Comparison of ENCODE assay signal across 8 cellular contexts in the genomic region with DNA sequence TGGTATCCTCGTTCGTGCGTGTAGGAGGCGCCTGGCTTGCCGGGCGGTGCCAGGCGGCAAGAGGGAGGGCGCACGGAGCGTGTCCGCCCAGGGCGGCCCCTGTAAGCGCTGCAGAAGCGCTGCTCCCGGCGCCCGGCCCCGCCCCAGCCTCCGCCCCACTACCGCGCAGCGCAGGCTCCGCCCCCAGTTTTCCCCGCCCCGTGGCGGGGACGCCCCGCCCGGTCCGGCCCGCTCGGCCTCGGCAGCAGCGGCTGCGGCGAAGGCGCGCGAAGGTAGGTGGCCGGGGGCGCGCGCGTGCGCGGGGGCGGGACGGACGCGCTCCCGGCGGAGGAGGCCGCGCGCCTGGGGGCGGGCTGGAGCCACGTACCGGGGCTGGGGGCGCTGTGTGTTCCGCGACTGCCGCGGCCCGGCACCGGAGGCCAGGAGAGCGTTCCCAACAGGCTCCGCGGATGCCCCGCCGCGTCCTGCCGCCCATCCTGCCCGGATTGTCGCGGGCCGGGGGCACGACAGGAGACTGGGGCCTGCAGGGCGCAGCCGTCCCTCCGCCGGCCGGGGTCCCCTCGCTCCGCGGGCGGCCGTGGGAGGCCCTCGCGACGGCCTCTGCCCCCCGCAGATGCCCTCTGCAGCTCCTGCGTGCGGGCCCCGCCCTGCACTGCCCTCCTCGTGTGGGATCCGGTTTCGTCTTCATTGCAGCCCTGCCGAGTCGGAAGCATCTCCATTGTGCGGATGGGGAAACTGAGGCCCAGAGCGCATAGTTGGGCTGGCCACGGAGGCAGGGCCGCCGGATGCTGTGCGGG. TPM values are rescaled to one million over a fixed set of nuclear protein-coding genes. Genes with fewer than 3 reads are reported as not detected.
DNase-seq lines count a peak whose midpoint lies in the region; ATAC-seq and TF ChIP-seq lines count a peak whose summit lies in the region.

No MANE protein-coding gene starts in this region.

- H4K20me1 ChIP-seq in SK-N-SH (ENCODE audit: insufficient read depth), result no peaks in the 10 kb centered on the region

- no peaks in the 10 kb centered on the region for H3K36me3 Mint-ChIP-seq in activated naive CD4-positive, alpha-beta T cell treated with anti-CD3 and anti-CD28 coated beads, Interleukin-2, amount 50 U/mL, for 72 hours
- H3K36me3 Mint-ChIP-seq in glutamatergic neuron (ENCODE audit: unreplicated experiment) (no peaks in the 10 kb centered on the region), osteocyte (ENCODE audit: unreplicated experiment) (no peaks in the 10 kb centered on the region)

- H3K9me3 ChIP-seq in SK-N-SH (no peaks in the 10 kb centered on the region), thoracic aorta (no peaks in the 10 kb centered on the region)

- no peaks in the 10 kb centered on the region for H3K27me3 ChIP-seq in SK-N-SH (ENCODE audit: insufficient read depth)
- H3K27me3 ChIP-seq in thoracic aorta (replicated peaks; ENCODE audit: insufficient read depth), result no peaks in the 10 kb centered on the region

- H3K9me3 Mint-ChIP-seq in activated naive CD4-positive, alpha-beta T cell treated with anti-CD3 and anti-CD28 coated beads, Interleukin-2, amount 50 U/mL, for 72 hours, result no peaks in the 10 kb centered on the region
- H3K9me3 Mint-ChIP-seq in glutamatergic neuron (ENCODE audit: unreplicated experiment), result peaks cover 14% of the 10 kb centered on the region
- no peaks in the 10 kb centered on the region for H3K9me3 Mint-ChIP-seq in osteocyte (ENCODE audit: unreplicated experiment)

- peak overlapping the region; percentile 100 for H3K4me2 ChIP-seq in SK-N-SH

- peak overlapping the region in 1 of 2 experiments; percentile 86; a peak in 2 of 4 replicates for H3K27ac ChIP-seq in SK-N-SH (ENCODE audit: low read depth in 2 of 2, low read length in 1 of 2)
- peak overlapping the region; percentile 30 to 63 for H3K27ac ChIP-seq in thoracic aorta

- peak; percentile 77 for ATAC-seq in HG02571 (IDR thresholded peaks at IDR 0.05; ENCODE audit: unreplicated experiment)
- ATAC-seq in activated naive CD4-positive, alpha-beta T cell treated with anti-CD3 and anti-CD28 coated beads, Interleukin-2, amount 50 U/mL, for 72 hours, result peak; percentile 94 to 97
- ATAC-seq in thoracic aorta (ENCODE audit: insufficient number of reproducible peaks, low FRiP score, low read depth), result peak; percentile 87

- H3K4me3 ChIP-seq in SK-N-SH (ENCODE audit: low read depth in 2 of 2, low read length in 1 of 2), result peak overlapping the region; percentile 81 to 87
- peak overlapping the region; percentile 78 for H3K4me3 ChIP-seq in thoracic aorta

- H3K4me1 ChIP-seq in SK-N-SH (ENCODE audit: control insufficient read depth in 1 of 2, insufficient read depth in 2 of 2, low read depth in 1 of 2, low read length in 1 of 2), result peaks cover 4 to 15% of the 10 kb centered on the region in 2 experiments; a peak in 2 of 4 replicates
- H3K4me1 ChIP-seq in thoracic aorta (ENCODE audit: control insufficient read depth in 1 of 2, low read depth in 2 of 2), result peaks cover 4 to 21% of the 10 kb centered on the region in 2 donors

- H3K4me3 Mint-ChIP-seq in glutamatergic neuron (ENCODE audit: unreplicated experiment) (peak overlapping the region; percentile 89), osteocyte (ENCODE audit: unreplicated experiment) (peak overlapping the region; percentile 80)

- CTCF ChIA-PET in SK-N-SH (lab: Yijun Ruan, JAX), result interaction anchor here (1.8 to 2.0 kb wide), 2 partner anchors 34 to 47 kb away, joined by 5 to 6 read pairs; no protein-coding TSS in a partner anchor

- WGBS in SK-N-SH (ENCODE audit: low lambda C conversion rate), result 3% methylated on average over 16 of the region's 105 CpGs

- POLR2A ChIA-PET in SK-N-SH (lab: Yijun Ruan, JAX), result interaction anchor here (1.5 to 3.5 kb wide), 2 partner anchors 9 to 400 kb away, joined by 3 to 20 read pairs; no protein-coding TSS in a partner anchor

- H2AFZ ChIP-seq in SK-N-SH (ENCODE audit: low read depth), result peak overlapping the region; percentile 93

- H3K4me1 Mint-ChIP-seq in glutamatergic neuron (ENCODE audit: low read depth, unreplicated experiment), result peaks cover 20% of the 10 kb centered on the region
- peaks cover 17% of the 10 kb centered on the region for H3K4me1 Mint-ChIP-seq in osteocyte (ENCODE audit: unreplicated experiment)

- H3K36me3 ChIP-seq in SK-N-SH (replicated peaks in 1 of 2; ENCODE audit: control insufficient read depth in 1 of 2, insufficient read depth in 2 of 2, low read length in 1 of 2), result no peaks in the 10 kb centered on the region
- no peaks in the 10 kb centered on the region for H3K36me3 ChIP-seq in thoracic aorta

- no peak for TF ChIP-seq EP300 in SK-N-SH (IDR thresholded peaks at IDR 0.05; ENCODE audit: borderline replicate concordance in 1 of 2, low read depth in 1 of 2, low read length in 1 of 2)

- H3K27ac Mint-ChIP-seq in activated naive CD4-positive, alpha-beta T cell treated with anti-CD3 and anti-CD28 coated beads, Interleukin-2, amount 50 U/mL, for 72 hours, result peak overlapping the region; percentile 81 to 90
- H3K27ac Mint-ChIP-seq in glutamatergic neuron (ENCODE audit: unreplicated experiment), result peak overlapping the region; percentile 95
- H3K27ac Mint-ChIP-seq in osteocyte (ENCODE audit: unreplicated experiment), result peak overlapping the region; percentile 69

- DNase-seq in GM04503 (ENCODE audit: low read depth), result peak; percentile 44
- DNase-seq in NCI-H1092 treated with DMSO at 0.1 percent for 48 hours (lab: John Stamatoyannopoulos, UW), result peak; percentile 95
- peak; percentile 100 for DNase-seq in SK-N-SH
- DNase-seq in activated naive CD4-positive, alpha-beta T cell treated with anti-CD3 and anti-CD28 coated beads, Interleukin-2, amount 50 U/mL, for 72 hours (ENCODE audit: low spot score in 2 of 2), result peak; percentile 98 to 99
- peak; percentile 98 for DNase-seq in glutamatergic neuron
- peak; percentile 98 for DNase-seq in osteocyte (ENCODE audit: extremely low spot score, unreplicated experiment)
- peak; percentile 63 for DNase-seq in thoracic aorta (ENCODE audit: low spot score)

- peak overlapping the region; percentile 96 for H3K9ac ChIP-seq in SK-N-SH

- TF ChIP-seq RAD21 in SK-N-SH (IDR thresholded peaks at IDR 0.05; ENCODE audit: low read length), result no peak

- TF ChIP-seq CTCF in SK-N-SH (IDR thresholded peaks at IDR 0.05), result no peak
- TF ChIP-seq CTCF in glutamatergic neuron (IDR thresholded peaks at IDR 0.05; ENCODE audit: partially characterized antibody, unreplicated experiment), result peak; percentile 12
- TF ChIP-seq CTCF in osteocyte (IDR thresholded peaks at IDR 0.05), result no peak
- TF ChIP-seq CTCF in thoracic aorta (IDR thresholded peaks at IDR 0.05), result no peak

- H3K27me3 Mint-ChIP-seq in glutamatergic neuron (ENCODE audit: unreplicated experiment), result peaks cover 26% of the 10 kb centered on the region
- no peaks in the 10 kb centered on the region for H3K27me3 Mint-ChIP-seq in osteocyte (ENCODE audit: unreplicated experiment)

- no peaks in the 10 kb centered on the region for H3K9me2 ChIP-seq in SK-N-SH

- peaks cover 9% of the 10 kb centered on the region for H3F3A ChIP-seq in SK-N-SH (replicated peaks; ENCODE audit: insufficient read depth)

- peaks cover 3% of the 10 kb centered on the region; the same call in 1 of the 2 replicates for H3K79me2 ChIP-seq in SK-N-SH (ENCODE audit: insufficient read depth)

TF ChIP-seq in SK-N-SH, 30 proteins besides CTCF, POLR2A, EP300 and RAD21 (continues in another document):
- TF ChIP-seq POLR2AphosphoS5 (IDR thresholded peaks at IDR 0.05; ENCODE audit: low read depth, low read length), result peak; percentile 68
- TF ChIP-seq SIN3A (IDR thresholded peaks at IDR 0.05; ENCODE audit: borderline replicate concordance, low read depth, low read length), result peak; percentile 31; the same call in 1 of the 2 replicates
- TF ChIP-seq TAF1 (IDR thresholded peaks at IDR 0.05; ENCODE audit: borderline replicate concordance, low read depth, low read length), result 0 out of 2 replicates have a peak, but pooled peaks have one; percentile 27
- TF ChIP-seq, protein P1, sequence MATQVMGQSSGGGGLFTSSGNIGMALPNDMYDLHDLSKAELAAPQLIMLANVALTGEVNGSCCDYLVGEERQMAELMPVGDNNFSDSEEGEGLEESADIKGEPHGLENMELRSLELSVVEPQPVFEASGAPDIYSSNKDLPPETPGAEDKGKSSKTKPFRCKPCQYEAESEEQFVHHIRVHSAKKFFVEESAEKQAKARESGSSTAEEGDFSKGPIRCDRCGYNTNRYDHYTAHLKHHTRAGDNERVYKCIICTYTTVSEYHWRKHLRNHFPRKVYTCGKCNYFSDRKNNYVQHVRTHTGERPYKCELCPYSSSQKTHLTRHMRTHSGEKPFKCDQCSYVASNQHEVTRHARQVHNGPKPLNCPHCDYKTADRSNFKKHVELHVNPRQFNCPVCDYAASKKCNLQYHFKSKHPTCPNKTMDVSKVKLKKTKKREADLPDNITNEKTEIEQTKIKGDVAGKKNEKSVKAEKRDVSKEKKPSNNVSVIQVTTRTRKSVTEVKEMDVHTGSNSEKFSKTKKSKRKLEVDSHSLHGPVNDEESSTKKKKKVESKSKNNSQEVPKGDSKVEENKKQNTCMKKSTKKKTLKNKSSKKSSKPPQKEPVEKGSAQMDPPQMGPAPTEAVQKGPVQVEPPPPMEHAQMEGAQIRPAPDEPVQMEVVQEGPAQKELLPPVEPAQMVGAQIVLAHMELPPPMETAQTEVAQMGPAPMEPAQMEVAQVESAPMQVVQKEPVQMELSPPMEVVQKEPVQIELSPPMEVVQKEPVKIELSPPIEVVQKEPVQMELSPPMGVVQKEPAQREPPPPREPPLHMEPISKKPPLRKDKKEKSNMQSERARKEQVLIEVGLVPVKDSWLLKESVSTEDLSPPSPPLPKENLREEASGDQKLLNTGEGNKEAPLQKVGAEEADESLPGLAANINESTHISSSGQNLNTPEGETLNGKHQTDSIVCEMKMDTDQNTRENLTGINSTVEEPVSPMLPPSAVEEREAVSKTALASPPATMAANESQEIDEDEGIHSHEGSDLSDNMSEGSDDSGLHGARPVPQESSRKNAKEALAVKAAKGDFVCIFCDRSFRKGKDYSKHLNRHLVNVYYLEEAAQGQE (IDR thresholded peaks at IDR 0.05; ENCODE audit: low read depth, low read length), result no peak
- TF ChIP-seq MXI1 (IDR thresholded peaks at IDR 0.05; ENCODE audit: low read depth, low read length), result peak; percentile 27

RNA-seq across cellular contexts. Expression of a gene that starts 7.7 kb away (rescaled TPM):
- polyA plus RNA-seq in SK-N-SH (2012; rRNA removed), result 31.9 and 39.1 TPM in 2 replicates
- polyA plus RNA-seq in SK-N-SH (2012; cell fraction: cytosol; rRNA removed), result 9.8 and 16.8 TPM in 2 replicates
- polyA plus RNA-seq in SK-N-SH (2012; cell fraction: nucleus; rRNA removed), result 204 and 314 TPM in 2 replicates
- 10 to 100 TPM; 28.4 to 35.5 TPM for total RNA-seq in activated naive CD4-positive, alpha-beta T cell treated with anti-CD3 and anti-CD28 coated beads, Interleukin-2, amount 50 U/mL, for 72 hours
- total RNA-seq in glutamatergic neuron (ENCODE audit: unreplicated experiment) (50.9 TPM), osteocyte (31.4 and 34.5 TPM in 2 replicates), thoracic aorta (10 to 100 TPM; 49.7 to 56.2 TPM)

RNA-seq across cellular contexts. Expression of a gene that starts 18.3 kb away (rescaled TPM):
- polyA plus RNA-seq in SK-N-SH (2012; rRNA removed), result not detected in 2 replicates
- not detected in 2 replicates for polyA plus RNA-seq in SK-N-SH (2012; cell fraction: cytosol; rRNA removed)
- not detected in 2 replicates for polyA plus RNA-seq in SK-N-SH (2012; cell fraction: nucleus; rRNA removed)
- total RNA-seq in activated naive CD4-positive, alpha-beta T cell treated with anti-CD3 and anti-CD28 coated beads, Interleukin-2, amount 50 U/mL, for 72 hours, result 1,000 to 10,000 TPM; 1,082 to 1,722 TPM
- total RNA-seq in glutamatergic neuron (ENCODE audit: unreplicated experiment), result 3,598 TPM
- total RNA-seq in osteocyte, result 2,650 and 2,859 TPM in 2 replicates
- total RNA-seq in thoracic aorta, result under 1 TPM; under 0.01 TPM

Comparison
In these comparisons a context has a peak if more than half of its experiments do, and no peak if none do; other contexts are left out.
1. DNase-seq: peak in every context shown above with its lines; median percentile 100 in SK-N-SH; 98 in activated naive CD4-positive, alpha-beta T cell treated with anti-CD3 and anti-CD28 coated beads, Interleukin-2, amount 50 U/mL, for 72 hours; 98 in glutamatergic neuron; 98 in osteocyte; 95 in NCI-H1092 treated with DMSO at 0.1 percent for 48 hours; 63 in thoracic aorta; 44 in GM04503.
2. RNA of a gene that starts 18.3 kb away (total RNA-seq): 3,598 TPM in glutamatergic neuron (single experiment), 2,650 to 2,859 TPM in osteocyte and 1,082 to 1,722 TPM in activated naive CD4-positive, alpha-beta T cell treated with anti-CD3 and anti-CD28 coated beads, Interleukin-2, amount 50 U/mL, for 72 hours; under 0.01 TPM in thoracic aorta; every median in the first group is over 1,000 times any median in the second.
3. Peak in every context shown above with its lines, with median percentiles within 50 percentile points of each other: ATAC-seq and H3K27ac Mint-ChIP-seq.